In genomic region chr20:37535443-37536132, GRCh38 we compare ENCODE assay signal across 1 cellular context.
TF ChIP-seq lines count a peak whose summit lies in the region.

No MANE protein-coding gene starts in this region.

TF ChIP-seq in H1, 55 proteins besides CTCF, POLR2A, EP300 and RAD21 (continued from another document):
- TF ChIP-seq CEBPB (IDR thresholded peaks at IDR 0.05; ENCODE audit: low read depth, low read length) (no peak), SRF (IDR thresholded peaks at IDR 0.05; ENCODE audit: low read depth, low read length) (no peak), ATF2 (IDR thresholded peaks at IDR 0.05; ENCODE audit: low read length) (no peak), SAP30 (IDR thresholded peaks at IDR 0.05; ENCODE audit: insufficient read depth, insufficient replicate concordance, low read length) (no peak), TAF1 (IDR thresholded peaks at IDR 0.05; ENCODE audit: low read depth, low read length) (no peak), BACH1 (IDR thresholded peaks at IDR 0.05; ENCODE audit: low read length) (no peak), ATF3 (IDR thresholded peaks at IDR 0.05; ENCODE audit: insufficient read depth, low read depth, low read length) (no peak), SP1 (IDR thresholded peaks at IDR 0.05; ENCODE audit: low read depth, low read length) (no peak), POU5F1 (IDR thresholded peaks at IDR 0.05; ENCODE audit: low read depth, low read length) (no peak), KDM4A (IDR thresholded peaks at IDR 0.05; ENCODE audit: low read depth, low read length, severe bottlenecking) (no peak), EGR1 (IDR thresholded peaks at IDR 0.05; ENCODE audit: borderline replicate concordance, low read depth, low read length) (no peak)
